Comparison of ENCODE assay signal across 8 cellular contexts in genomic region chr13:48094404-48094780, GRCh38. TPM values are rescaled to one million over a fixed set of nuclear protein-coding genes. Genes with fewer than 3 reads are reported as not detected.
DNase-seq lines count a peak whose midpoint lies in the region; ATAC-seq, FAIRE-seq and TF ChIP-seq lines count a peak whose summit lies in the region.

No MANE protein-coding gene starts in this region.

- peaks cover 59% of the 10 kb centered on the region for H3K79me2 ChIP-seq in smooth muscle cell (ENCODE audit: low read depth)

- H3K9me3 Mint-ChIP-seq in activated CD8-positive, alpha-beta memory T cell treated with anti-CD3 and anti-CD28 coated beads, Interleukin-2, amount 10 ng/mL, durations not matched to agents 7 days and 5 days (ENCODE audit: low read depth), result no peaks in the 10 kb centered on the region

- H2AFZ ChIP-seq in smooth muscle cell (ENCODE audit: low read depth), result peak overlapping the region; percentile 63

- H3K27me3 ChIP-seq in adipocyte (replicated peaks; ENCODE audit: control insufficient read depth, insufficient read depth, low read length), result no peaks in the 10 kb centered on the region
- H3K27me3 ChIP-seq in iPS-18a (ENCODE audit: control insufficient read depth, insufficient read depth, low read length), result no peaks in the 10 kb centered on the region
- H3K27me3 ChIP-seq in smooth muscle cell (ENCODE audit: low read depth), result no peaks in the 10 kb centered on the region

- peaks cover 41% of the 10 kb centered on the region for H3K4me1 Mint-ChIP-seq in activated CD8-positive, alpha-beta memory T cell treated with anti-CD3 and anti-CD28 coated beads, Interleukin-2, amount 10 ng/mL, durations not matched to agents 7 days and 5 days

- WGBS in smooth muscle cell (ENCODE audit: low lambda C conversion rate), result 1% methylated on average over 14 of the region's 14 CpGs

- H3K4me1 ChIP-seq in adipocyte (ENCODE audit: control insufficient read depth, insufficient read depth, low read length) (peaks cover 19% of the 10 kb centered on the region), iPS-18a (ENCODE audit: control insufficient read depth, low read depth, low read length) (peaks cover 3% of the 10 kb centered on the region), smooth muscle cell (ENCODE audit: low read depth) (peaks cover 13% of the 10 kb centered on the region)

- TF ChIP-seq CTCF in smooth muscle cell (IDR thresholded peaks at IDR 0.05; ENCODE audit: borderline replicate concordance, insufficient read depth, poor library complexity, severe bottlenecking), result no peak

- peaks cover 3% of the 10 kb centered on the region for H3K27me3 Mint-ChIP-seq in activated CD8-positive, alpha-beta memory T cell treated with anti-CD3 and anti-CD28 coated beads, Interleukin-2, amount 10 ng/mL, durations not matched to agents 7 days and 5 days

- H3K9ac ChIP-seq in adipocyte (ENCODE audit: low read length) (peak overlapping the region; percentile 99), iPS-18a (ENCODE audit: low read length) (peak overlapping the region; percentile 93), smooth muscle cell (ENCODE audit: low read depth) (peak overlapping the region; percentile 87)

- H3K36me3 ChIP-seq in adipocyte (ENCODE audit: control insufficient read depth, insufficient read depth, low read length, severe bottlenecking) (no peaks in the 10 kb centered on the region), iPS-18a (ENCODE audit: control insufficient read depth, low read depth, low read length) (no peaks in the 10 kb centered on the region), smooth muscle cell (ENCODE audit: low read depth) (no peaks in the 10 kb centered on the region)

- CTCF ChIA-PET in activated CD8-positive, alpha-beta memory T cell treated with anti-CD3 and anti-CD28 coated beads, Interleukin-2, amount 10 ng/mL, durations not matched to agents 7 days and 5 days (lab: Charles Lee), result interaction anchor here (0.8 to 2.6 kb wide), 21 partner anchors 10 to 438 kb away, joined by 3 to 38 read pairs (median 5); partner anchors contain the start of genes ITM2B, NUDT15 and RB1

- peaks cover 13% of the 10 kb centered on the region for H3K36me3 Mint-ChIP-seq in activated CD8-positive, alpha-beta memory T cell treated with anti-CD3 and anti-CD28 coated beads, Interleukin-2, amount 10 ng/mL, durations not matched to agents 7 days and 5 days

- DNase-seq in activated CD8-positive, alpha-beta memory T cell treated with anti-CD3 and anti-CD28 coated beads, Interleukin-2, amount 10 ng/mL, durations not matched to agents 7 days and 5 days, result peak; percentile 44
- DNase-seq in activated CD8-positive, alpha-beta memory T cell treated with anti-CD3 and anti-CD28 coated beads, Interleukin-2, amount 50 U/mL, for 4 hours, result no peak
- DNase-seq in adipocyte (ENCODE audit: low read depth), result peak; percentile 54
- no peak for DNase-seq in smooth muscle cell (lab: John Stamatoyannopoulos, UW; ENCODE audit: unreplicated experiment)
- no peak for DNase-seq in cerebellar nuclear complex (lab: John Stamatoyannopoulos, UW)
- DNase-seq in RCC 7860 (ENCODE audit: low spot score), result no peak

- ATAC-seq in activated CD8-positive, alpha-beta memory T cell treated with anti-CD3 and anti-CD28 coated beads, Interleukin-2, amount 10 ng/mL, durations not matched to agents 7 days and 5 days, result peak; percentile 18
- peak; percentile 5 for ATAC-seq in HG03521 (IDR thresholded peaks at IDR 0.05; ENCODE audit: unreplicated experiment)

- peak overlapping the region; percentile 88 for H3K27ac Mint-ChIP-seq in activated CD8-positive, alpha-beta memory T cell treated with anti-CD3 and anti-CD28 coated beads, Interleukin-2, amount 10 ng/mL, durations not matched to agents 7 days and 5 days

- H3K4me3 Mint-ChIP-seq in activated CD8-positive, alpha-beta memory T cell treated with anti-CD3 and anti-CD28 coated beads, Interleukin-2, amount 10 ng/mL, durations not matched to agents 7 days and 5 days, result peak overlapping the region; percentile 96

- no peaks in the 10 kb centered on the region for H3F3A ChIP-seq in smooth muscle cell (ENCODE audit: low read depth)

- no peak for FAIRE-seq in RCC 7860 (lab: Jason Lieb, UNC)

- H3K27ac ChIP-seq in iPS-18a (ENCODE audit: low read length) (no peak overlapping the region), smooth muscle cell (ENCODE audit: low read depth) (no peak overlapping the region)

- peak overlapping the region; percentile 99 for H3K4me3 ChIP-seq in adipocyte (ENCODE audit: low read length)
- peak overlapping the region; percentile 98 for H3K4me3 ChIP-seq in iPS-18a (ENCODE audit: low read length)
- H3K4me3 ChIP-seq in smooth muscle cell, result peak overlapping the region; percentile 80

- H3K9me3 ChIP-seq in adipocyte (ENCODE audit: control insufficient read depth, low read length) (no peaks in the 10 kb centered on the region), iPS-18a (ENCODE audit: control insufficient read depth, low read depth, low read length) (no peaks in the 10 kb centered on the region), smooth muscle cell (replicated peaks; ENCODE audit: low read depth) (no peaks in the 10 kb centered on the region)

- H3K4me2 ChIP-seq in smooth muscle cell, result peak overlapping the region; percentile 94

- H4K20me1 ChIP-seq in smooth muscle cell (ENCODE audit: low read depth), result peaks cover 44% of the 10 kb centered on the region

RNA-seq across cellular contexts. Expression of gene MED4, which starts 0.5 kb away (rescaled TPM):
- total RNA-seq in activated CD8-positive, alpha-beta memory T cell treated with anti-CD3 and anti-CD28 coated beads, Interleukin-2, amount 10 ng/mL, durations not matched to agents 7 days and 5 days, result 10 to 100 TPM; 53.8 to 58.8 TPM
- 42.8 and 47.7 TPM in 2 replicates for total RNA-seq in smooth muscle cell
- polyA plus RNA-seq in smooth muscle cell, result 59.9 and 63.9 TPM in 2 replicates

RNA-seq across cellular contexts. Expression of gene NUDT15, which starts 56.9 kb away (rescaled TPM):
- 10 to 100 TPM; 10.6 to 13.7 TPM for total RNA-seq in activated CD8-positive, alpha-beta memory T cell treated with anti-CD3 and anti-CD28 coated beads, Interleukin-2, amount 10 ng/mL, durations not matched to agents 7 days and 5 days
- total RNA-seq in smooth muscle cell, result 6.9 and 7.6 TPM in 2 replicates
- polyA plus RNA-seq in smooth muscle cell, result 16.0 and 17.4 TPM in 2 replicates

Comparison
In these comparisons a context has a peak if more than half of its experiments do, and no peak if none do; other contexts are left out.
1. DNase-seq: peak in activated CD8-positive, alpha-beta memory T cell treated with anti-CD3 and anti-CD28 coated beads, Interleukin-2, amount 10 ng/mL, durations not matched to agents 7 days and 5 days (single experiment) and adipocyte (single experiment); none in activated CD8-positive, alpha-beta memory T cell treated with anti-CD3 and anti-CD28 coated beads, Interleukin-2, amount 50 U/mL, for 4 hours (single experiment), smooth muscle cell (single experiment), cerebellar nuclear complex (0 of 2) and RCC 7860 (single experiment).
2. Peak in every context shown above with its lines, with median percentiles within 50 percentile points of each other: H3K4me3 ChIP-seq and H3K9ac ChIP-seq.